In genomic region chr5:59506285-59506877, GRCh38 we compare ENCODE assay signal across 8 cellular contexts.
DNase-seq lines count a peak whose midpoint lies in the region; ATAC-seq and TF ChIP-seq lines count a peak whose summit lies in the region.

No MANE protein-coding gene starts in this region.

- ATAC-seq in GM19467 (IDR thresholded peaks at IDR 0.05; ENCODE audit: unreplicated experiment) (no peak), GM21360 (IDR thresholded peaks at IDR 0.05; ENCODE audit: unreplicated experiment) (no peak)

- H3K9ac ChIP-seq in liver (ENCODE audit: low read depth in 1 of 2, low read length in 2 of 2): no peak overlapping the region

- WGBS in liver: 35% methylated on average over 1 of the region's 1 CpG

- H3K27me3 ChIP-seq in liver (ENCODE audit: control insufficient read depth in 4 of 4, insufficient read depth in 4 of 4, low read length in 3 of 4): no peaks in the 10 kb centered on the region

- H3K36me3 ChIP-seq in liver (ENCODE audit: control insufficient read depth in 4 of 4, insufficient read depth in 3 of 4, low read depth in 1 of 4, low read length in 3 of 4): no peaks in the 10 kb centered on the region

- H3K4me3 ChIP-seq in liver (ENCODE audit: low read depth in 1 of 3, low read length in 3 of 3): no peak overlapping the region

- peak; percentile 8 for DNase-seq in COLO829 (ENCODE audit: low spot score)
- DNase-seq in M059J (ENCODE audit: low read depth): peak; percentile 26
- peak; percentile 51 for DNase-seq in amniotic epithelial cell (ENCODE audit: low read depth)
- DNase-seq in activated gamma-delta T cell (lab: John Stamatoyannopoulos, UW): no peak
- no peak for DNase-seq in inferior parietal cortex (ENCODE audit: extremely low spot score)

- no peaks in the 10 kb centered on the region for H3K4me1 ChIP-seq in liver (ENCODE audit: control insufficient read depth in 4 of 4, insufficient read depth in 4 of 4, low read length in 3 of 4)

- TF ChIP-seq CTCF in liver (IDR thresholded peaks at IDR 0.05; ENCODE audit: low read depth, low read length, missing input control): peak; percentile 40

- peak; percentile 83 to 86 for TF ChIP-seq RAD21 in liver (IDR thresholded peaks at IDR 0.05)

- H3K27ac ChIP-seq in liver (ENCODE audit: low read depth in 1 of 2, low read length in 2 of 2): no peak overlapping the region

- H3K9me3 ChIP-seq in liver (ENCODE audit: control insufficient read depth in 4 of 4, low read length in 3 of 4): no peaks in the 10 kb centered on the region

TF ChIP-seq in liver, 16 proteins besides CTCF, POLR2A, EP300 and RAD21:
- TF ChIP-seq FOXA1 (IDR thresholded peaks at IDR 0.05): no peak
- no peak for TF ChIP-seq GABPA (IDR thresholded peaks at IDR 0.05 in 1 of 2, conservative IDR thresholded peaks at IDR 0.05 in 1 of 2)
- no peak for TF ChIP-seq JUND (IDR thresholded peaks at IDR 0.05)
- TF ChIP-seq REST (IDR thresholded peaks at IDR 0.05): no peak
- no peak for TF ChIP-seq EGR1 (IDR thresholded peaks at IDR 0.05; ENCODE audit: low read depth in 2 of 2)
- TF ChIP-seq HNF4A (conservative IDR thresholded peaks at IDR 0.05): no peak
- TF ChIP-seq YY1 (IDR thresholded peaks at IDR 0.05): no peak
- TF ChIP-seq TAF1 (conservative IDR thresholded peaks at IDR 0.05): no peak
- TF ChIP-seq, protein P1, sequence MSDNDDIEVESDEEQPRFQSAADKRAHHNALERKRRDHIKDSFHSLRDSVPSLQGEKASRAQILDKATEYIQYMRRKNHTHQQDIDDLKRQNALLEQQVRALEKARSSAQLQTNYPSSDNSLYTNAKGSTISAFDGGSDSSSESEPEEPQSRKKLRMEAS (IDR thresholded peaks at IDR 0.05): no peak
- no peak for TF ChIP-seq ZBTB33 (IDR thresholded peaks at IDR 0.05)
- no peak for TF ChIP-seq RXRA (IDR thresholded peaks at IDR 0.05)
- TF ChIP-seq SP1 (IDR thresholded peaks at IDR 0.05): no peak
- TF ChIP-seq HNF4G (IDR thresholded peaks at IDR 0.05): no peak
- TF ChIP-seq FOXA2 (IDR thresholded peaks at IDR 0.05): no peak
- TF ChIP-seq NR2F2 (IDR thresholded peaks at IDR 0.05): no peak

Comparison
In these comparisons a context has a peak if more than half of its experiments do, and no peak if none do; other contexts are left out.
1. DNase-seq: peak in COLO829 (single experiment), M059J (single experiment) and amniotic epithelial cell (single experiment); none in activated gamma-delta T cell (single experiment) and inferior parietal cortex (single experiment).